Comparison of ENCODE assay signal across 8 cellular contexts in genomic region chr20:62382306-62383198, GRCh38. TPM values are rescaled to one million over a fixed set of nuclear protein-coding genes. Genes with fewer than 3 reads are reported as not detected.
DNase-seq lines count a peak whose midpoint lies in the region; ATAC-seq lines count a peak whose summit lies in the region.

No MANE protein-coding gene starts in this region.

- H3K36me3 ChIP-seq in mesendoderm (ENCODE audit: control insufficient read depth, insufficient read depth, low read length): no peaks in the 10 kb centered on the region

- WGBS in mesendoderm (ENCODE audit: extremely low coverage, insufficient coverage, low lambda C conversion rate): no CpG with 5 or more reads among the region's 18 CpGs

- H3K4ac ChIP-seq in mesendoderm (ENCODE audit: low read depth, low read length): no peak overlapping the region

- peak; percentile 77 for DNase-seq in ACHN
- peak; percentile 61 for DNase-seq in NCI-H82 treated with DMSO at 0.1 percent for 48 hours (lab: John Stamatoyannopoulos, UW; ENCODE audit: unreplicated experiment)
- DNase-seq in activated CD4-positive, alpha-beta T cell treated with anti-CD3 and anti-CD28 coated beads, Interleukin-2, amount 50 U/mL, for 48 hours: peak; percentile 81 to 86
- peak; percentile 73 to 88 for DNase-seq in dermis microvascular lymphatic vessel endothelial cell (ENCODE audit: low read depth in 2 of 2)
- peak; percentile 91 for DNase-seq in mesendoderm
- peak; percentile 56 to 59 for DNase-seq in stimulated activated CD8-positive, alpha-beta memory T cell treated with anti-CD3 and anti-CD28 coated beads, Interleukin-4, amount 100 ng/mL, for 4 hours (ENCODE audit: low read depth in 2 of 2, low spot score in 1 of 2)

- H3K79me1 ChIP-seq in mesendoderm (ENCODE audit: low read length): peaks cover 6% of the 10 kb centered on the region

- no peaks in the 10 kb centered on the region for H3K4me1 ChIP-seq in mesendoderm (ENCODE audit: control insufficient read depth, low read depth, low read length)

- H4K8ac ChIP-seq in mesendoderm (ENCODE audit: low read depth, low read length): no peak overlapping the region

- no peak overlapping the region for H3K27ac ChIP-seq in mesendoderm (ENCODE audit: low read depth, low read length)

- in situ Hi-C loops in ACHN (cut with HindIII; ENCODE audit: low pct_ligation_motif_present, low pct_unique_long_range_greater_than_20kb, low sequenced_read_pairs): no loop called here

- H3K27me3 ChIP-seq in mesendoderm (ENCODE audit: insufficient read depth, low read length, poor library complexity): no peaks in the 10 kb centered on the region

- H3K4me2 ChIP-seq in mesendoderm (ENCODE audit: low read length): no peak overlapping the region

- H2BK5ac ChIP-seq in mesendoderm (ENCODE audit: low read length): no peak overlapping the region

- no peak overlapping the region for H3K23ac ChIP-seq in mesendoderm (ENCODE audit: low read length)

- H2BK120ac ChIP-seq in mesendoderm (ENCODE audit: low read depth, low read length): no peak overlapping the region

- no peak overlapping the region for H2BK15ac ChIP-seq in mesendoderm (replicated peaks; ENCODE audit: low read depth)

- peaks cover 20% of the 10 kb centered on the region for H3K79me2 ChIP-seq in mesendoderm (ENCODE audit: control insufficient read depth, insufficient read depth, low read length)

- H2AK5ac ChIP-seq in mesendoderm (ENCODE audit: low read length): no peak overlapping the region

- H4K5ac ChIP-seq in mesendoderm (ENCODE audit: low read length): no peak overlapping the region

- H3K4me3 ChIP-seq in mesendoderm (ENCODE audit: low read length): no peak overlapping the region

- H3K9ac ChIP-seq in mesendoderm (ENCODE audit: low read length): no peak overlapping the region

- H3K56ac ChIP-seq in mesendoderm (ENCODE audit: low read length): no peak overlapping the region

- ATAC-seq in GM18520 (IDR thresholded peaks at IDR 0.05; ENCODE audit: unreplicated experiment) (peak; percentile 36), HG03469 (IDR thresholded peaks at IDR 0.05; ENCODE audit: unreplicated experiment) (peak; percentile 63)

- no peak overlapping the region for H3K18ac ChIP-seq in mesendoderm (ENCODE audit: low read length)

RNA-seq across cellular contexts. Expression of gene RPS21, which starts 4.4 kb away (rescaled TPM):
- 612 and 719 TPM in 2 replicates for total RNA-seq in dermis microvascular lymphatic vessel endothelial cell
- polyA plus RNA-seq in mesendoderm (2013, experiment 1 of 2): 3,271 TPM
- 3,207 TPM for polyA plus RNA-seq in mesendoderm (2013, experiment 2 of 2)

RNA-seq across cellular contexts. Expression of gene LAMA5, which starts 15.4 kb away (rescaled TPM):
- 18.6 and 23.1 TPM in 2 replicates for total RNA-seq in dermis microvascular lymphatic vessel endothelial cell
- 39.1 TPM for polyA plus RNA-seq in mesendoderm (2013, experiment 1 of 2)
- polyA plus RNA-seq in mesendoderm (2013, experiment 2 of 2): 37.2 TPM

RNA-seq across cellular contexts. Expression of gene CABLES2, which starts 24.5 kb away (rescaled TPM):
- 0.77 and 1.5 TPM in 2 replicates for total RNA-seq in dermis microvascular lymphatic vessel endothelial cell
- polyA plus RNA-seq in mesendoderm (2013, experiment 1 of 2): 4.4 TPM
- 4.3 TPM for polyA plus RNA-seq in mesendoderm (2013, experiment 2 of 2)

RNA-seq across cellular contexts. Expression of gene RBBP8NL, which starts 44.8 kb away (rescaled TPM):
- not detected in 2 replicates for total RNA-seq in dermis microvascular lymphatic vessel endothelial cell
- 0.31 TPM for polyA plus RNA-seq in mesendoderm (2013, experiment 1 of 2)
- polyA plus RNA-seq in mesendoderm (2013, experiment 2 of 2): 0.36 TPM
